In the genomic region with DNA sequence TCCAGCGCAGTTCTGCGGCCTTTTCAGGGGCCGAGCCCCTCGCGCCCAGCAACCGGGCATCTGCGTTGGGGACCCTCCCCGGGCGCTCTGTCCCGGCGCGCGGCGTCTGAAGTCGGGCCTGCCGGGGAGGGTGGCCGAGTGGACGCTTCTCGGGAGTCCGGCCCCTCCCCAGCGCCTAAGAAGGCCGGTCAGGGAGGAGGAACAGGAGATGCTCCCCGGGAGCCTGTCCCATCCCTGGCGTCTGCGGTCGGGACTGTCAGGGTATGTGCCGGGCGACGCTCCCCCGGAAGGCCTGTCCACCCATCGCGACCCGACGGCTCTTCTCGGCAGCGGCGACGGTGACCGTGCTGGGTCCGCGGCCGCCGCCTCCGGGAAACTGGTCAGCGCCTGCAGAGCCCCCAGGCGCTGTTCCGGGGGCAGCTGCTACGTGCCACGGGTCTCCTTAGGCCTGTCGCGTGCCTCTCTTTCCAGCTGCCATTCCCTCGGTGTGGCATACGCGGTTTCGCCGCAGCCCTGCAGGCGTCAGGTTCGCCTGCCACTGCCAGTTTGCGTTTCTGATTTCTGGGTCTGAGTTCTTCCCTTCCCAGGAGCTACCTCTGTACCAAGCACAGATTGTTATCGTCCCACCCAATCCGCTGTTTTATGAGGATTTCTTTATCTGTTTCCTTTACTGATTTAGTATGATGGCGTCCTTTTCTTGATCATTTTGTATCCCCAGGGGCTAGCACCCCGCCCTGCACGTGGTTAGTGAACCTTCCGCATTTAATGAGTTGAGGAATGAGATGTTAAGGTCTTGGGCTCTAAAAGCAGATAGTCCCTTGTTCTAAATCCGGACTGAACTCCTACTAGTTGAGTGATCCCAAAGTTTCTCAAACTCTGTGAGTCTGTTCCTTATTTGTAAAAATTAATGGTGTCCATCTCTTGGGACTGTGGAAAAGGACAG, we compare ENCODE assay signal across 1 cellular context.
TF ChIP-seq lines count a peak whose summit lies in the region.

No MANE protein-coding gene starts in this region.

TF ChIP-seq in HepG2, 621 proteins besides CTCF, POLR2A, EP300 and RAD21 (continued from another document and continues in another):
- TF ChIP-seq, protein P1, sequence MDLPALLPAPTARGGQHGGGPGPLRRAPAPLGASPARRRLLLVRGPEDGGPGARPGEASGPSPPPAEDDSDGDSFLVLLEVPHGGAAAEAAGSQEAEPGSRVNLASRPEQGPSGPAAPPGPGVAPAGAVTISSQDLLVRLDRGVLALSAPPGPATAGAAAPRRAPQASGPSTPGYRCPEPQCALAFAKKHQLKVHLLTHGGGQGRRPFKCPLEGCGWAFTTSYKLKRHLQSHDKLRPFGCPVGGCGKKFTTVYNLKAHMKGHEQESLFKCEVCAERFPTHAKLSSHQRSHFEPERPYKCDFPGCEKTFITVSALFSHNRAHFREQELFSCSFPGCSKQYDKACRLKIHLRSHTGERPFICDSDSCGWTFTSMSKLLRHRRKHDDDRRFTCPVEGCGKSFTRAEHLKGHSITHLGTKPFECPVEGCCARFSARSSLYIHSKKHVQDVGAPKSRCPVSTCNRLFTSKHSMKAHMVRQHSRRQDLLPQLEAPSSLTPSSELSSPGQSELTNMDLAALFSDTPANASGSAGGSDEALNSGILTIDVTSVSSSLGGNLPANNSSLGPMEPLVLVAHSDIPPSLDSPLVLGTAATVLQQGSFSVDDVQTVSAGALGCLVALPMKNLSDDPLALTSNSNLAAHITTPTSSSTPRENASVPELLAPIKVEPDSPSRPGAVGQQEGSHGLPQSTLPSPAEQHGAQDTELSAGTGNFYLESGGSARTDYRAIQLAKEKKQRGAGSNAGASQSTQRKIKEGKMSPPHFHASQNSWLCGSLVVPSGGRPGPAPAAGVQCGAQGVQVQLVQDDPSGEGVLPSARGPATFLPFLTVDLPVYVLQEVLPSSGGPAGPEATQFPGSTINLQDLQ (CRISPR knock-in tag; IDR thresholded peaks at IDR 0.05), result no peak
- TF ChIP-seq ZNF557 (CRISPR knock-in tag; IDR thresholded peaks at IDR 0.05), result no peak
- no peak; the same call in 1 of the 2 replicates for TF ChIP-seq REPIN1 (CRISPR knock-in tag; IDR thresholded peaks at IDR 0.05; ENCODE audit: borderline replicate concordance, low read depth)
- TF ChIP-seq HIVEP1 (CRISPR knock-in tag; IDR thresholded peaks at IDR 0.05), result peak; percentile 32; the same call in 1 of the 2 replicates
- TF ChIP-seq ZNF230 (CRISPR knock-in tag; IDR thresholded peaks at IDR 0.05), result no peak
- TF ChIP-seq SP140L (CRISPR knock-in tag; IDR thresholded peaks at IDR 0.05; ENCODE audit: borderline replicate concordance), result no peak
- TF ChIP-seq, protein P2, sequence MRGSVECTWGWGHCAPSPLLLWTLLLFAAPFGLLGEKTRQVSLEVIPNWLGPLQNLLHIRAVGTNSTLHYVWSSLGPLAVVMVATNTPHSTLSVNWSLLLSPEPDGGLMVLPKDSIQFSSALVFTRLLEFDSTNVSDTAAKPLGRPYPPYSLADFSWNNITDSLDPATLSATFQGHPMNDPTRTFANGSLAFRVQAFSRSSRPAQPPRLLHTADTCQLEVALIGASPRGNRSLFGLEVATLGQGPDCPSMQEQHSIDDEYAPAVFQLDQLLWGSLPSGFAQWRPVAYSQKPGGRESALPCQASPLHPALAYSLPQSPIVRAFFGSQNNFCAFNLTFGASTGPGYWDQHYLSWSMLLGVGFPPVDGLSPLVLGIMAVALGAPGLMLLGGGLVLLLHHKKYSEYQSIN (CRISPR knock-in tag; IDR thresholded peaks at IDR 0.05; ENCODE audit: borderline replicate concordance), result no peak
- TF ChIP-seq, protein P3, sequence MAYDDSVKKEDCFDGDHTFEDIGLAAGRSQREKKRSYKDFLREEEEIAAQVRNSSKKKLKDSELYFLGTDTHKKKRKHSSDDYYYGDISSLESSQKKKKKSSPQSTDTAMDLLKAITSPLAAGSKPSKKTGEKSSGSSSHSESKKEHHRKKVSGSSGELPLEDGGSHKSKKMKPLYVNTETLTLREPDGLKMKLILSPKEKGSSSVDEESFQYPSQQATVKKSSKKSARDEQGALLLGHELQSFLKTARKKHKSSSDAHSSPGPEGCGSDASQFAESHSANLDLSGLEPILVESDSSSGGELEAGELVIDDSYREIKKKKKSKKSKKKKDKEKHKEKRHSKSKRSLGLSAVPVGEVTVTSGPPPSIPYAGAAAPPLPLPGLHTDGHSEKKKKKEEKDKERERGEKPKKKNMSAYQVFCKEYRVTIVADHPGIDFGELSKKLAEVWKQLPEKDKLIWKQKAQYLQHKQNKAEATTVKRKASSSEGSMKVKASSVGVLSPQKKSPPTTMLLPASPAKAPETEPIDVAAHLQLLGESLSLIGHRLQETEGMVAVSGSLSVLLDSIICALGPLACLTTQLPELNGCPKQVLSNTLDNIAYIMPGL (CRISPR knock-in tag; IDR thresholded peaks at IDR 0.05; ENCODE audit: borderline replicate concordance in 1 of 2, low read depth in 1 of 2), result peak; percentile 23 to 82; a peak in 2 of 4 replicates
- TF ChIP-seq, protein P4, sequence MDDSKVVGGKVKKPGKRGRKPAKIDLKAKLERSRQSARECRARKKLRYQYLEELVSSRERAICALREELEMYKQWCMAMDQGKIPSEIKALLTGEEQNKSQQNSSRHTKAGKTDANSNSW (CRISPR knock-in tag; IDR thresholded peaks at IDR 0.05; ENCODE audit: borderline replicate concordance), result no peak
- TF ChIP-seq, protein P5, sequence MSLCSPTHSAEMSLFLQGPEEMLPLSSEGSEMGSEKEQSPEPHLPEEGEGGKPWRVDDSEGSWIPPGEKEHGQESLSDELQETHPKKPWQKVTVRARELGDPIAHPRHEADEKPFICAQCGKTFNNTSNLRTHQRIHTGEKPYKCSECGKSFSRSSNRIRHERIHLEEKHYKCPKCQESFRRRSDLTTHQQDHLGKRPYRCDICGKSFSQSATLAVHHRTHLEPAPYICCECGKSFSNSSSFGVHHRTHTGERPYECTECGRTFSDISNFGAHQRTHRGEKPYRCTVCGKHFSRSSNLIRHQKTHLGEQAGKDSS (CRISPR knock-in tag; IDR thresholded peaks at IDR 0.05; ENCODE audit: borderline replicate concordance, low read depth), result no peak
- TF ChIP-seq, protein P6, sequence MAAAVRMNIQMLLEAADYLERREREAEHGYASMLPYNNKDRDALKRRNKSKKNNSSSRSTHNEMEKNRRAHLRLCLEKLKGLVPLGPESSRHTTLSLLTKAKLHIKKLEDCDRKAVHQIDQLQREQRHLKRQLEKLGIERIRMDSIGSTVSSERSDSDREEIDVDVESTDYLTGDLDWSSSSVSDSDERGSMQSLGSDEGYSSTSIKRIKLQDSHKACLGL (CRISPR knock-in tag; IDR thresholded peaks at IDR 0.05), result peak; percentile 69; the same call in 1 of the 2 replicates
- TF ChIP-seq ZBTB20 (CRISPR knock-in tag; IDR thresholded peaks at IDR 0.05; ENCODE audit: borderline replicate concordance, low read depth), result peak; percentile 74; the same call in 1 of the 2 replicates
- TF ChIP-seq MTF1 (CRISPR knock-in tag; IDR thresholded peaks at IDR 0.05), result no peak
- no peak for TF ChIP-seq IKZF1 (IDR thresholded peaks at IDR 0.05)
- peak; percentile 70 for TF ChIP-seq ZNF430 (CRISPR knock-in tag; IDR thresholded peaks at IDR 0.05)
- 0 out of 2 replicates have a peak, but pooled peaks have one; percentile 22 for TF ChIP-seq CBFB (CRISPR knock-in tag; IDR thresholded peaks at IDR 0.05)
- no peak for TF ChIP-seq PHF21A (CRISPR knock-in tag; IDR thresholded peaks at IDR 0.05)
- TF ChIP-seq ZNF572 (CRISPR knock-in tag; IDR thresholded peaks at IDR 0.05), result no peak
- TF ChIP-seq MLLT10 (CRISPR knock-in tag; IDR thresholded peaks at IDR 0.05), result no peak
- TF ChIP-seq, protein P7, sequence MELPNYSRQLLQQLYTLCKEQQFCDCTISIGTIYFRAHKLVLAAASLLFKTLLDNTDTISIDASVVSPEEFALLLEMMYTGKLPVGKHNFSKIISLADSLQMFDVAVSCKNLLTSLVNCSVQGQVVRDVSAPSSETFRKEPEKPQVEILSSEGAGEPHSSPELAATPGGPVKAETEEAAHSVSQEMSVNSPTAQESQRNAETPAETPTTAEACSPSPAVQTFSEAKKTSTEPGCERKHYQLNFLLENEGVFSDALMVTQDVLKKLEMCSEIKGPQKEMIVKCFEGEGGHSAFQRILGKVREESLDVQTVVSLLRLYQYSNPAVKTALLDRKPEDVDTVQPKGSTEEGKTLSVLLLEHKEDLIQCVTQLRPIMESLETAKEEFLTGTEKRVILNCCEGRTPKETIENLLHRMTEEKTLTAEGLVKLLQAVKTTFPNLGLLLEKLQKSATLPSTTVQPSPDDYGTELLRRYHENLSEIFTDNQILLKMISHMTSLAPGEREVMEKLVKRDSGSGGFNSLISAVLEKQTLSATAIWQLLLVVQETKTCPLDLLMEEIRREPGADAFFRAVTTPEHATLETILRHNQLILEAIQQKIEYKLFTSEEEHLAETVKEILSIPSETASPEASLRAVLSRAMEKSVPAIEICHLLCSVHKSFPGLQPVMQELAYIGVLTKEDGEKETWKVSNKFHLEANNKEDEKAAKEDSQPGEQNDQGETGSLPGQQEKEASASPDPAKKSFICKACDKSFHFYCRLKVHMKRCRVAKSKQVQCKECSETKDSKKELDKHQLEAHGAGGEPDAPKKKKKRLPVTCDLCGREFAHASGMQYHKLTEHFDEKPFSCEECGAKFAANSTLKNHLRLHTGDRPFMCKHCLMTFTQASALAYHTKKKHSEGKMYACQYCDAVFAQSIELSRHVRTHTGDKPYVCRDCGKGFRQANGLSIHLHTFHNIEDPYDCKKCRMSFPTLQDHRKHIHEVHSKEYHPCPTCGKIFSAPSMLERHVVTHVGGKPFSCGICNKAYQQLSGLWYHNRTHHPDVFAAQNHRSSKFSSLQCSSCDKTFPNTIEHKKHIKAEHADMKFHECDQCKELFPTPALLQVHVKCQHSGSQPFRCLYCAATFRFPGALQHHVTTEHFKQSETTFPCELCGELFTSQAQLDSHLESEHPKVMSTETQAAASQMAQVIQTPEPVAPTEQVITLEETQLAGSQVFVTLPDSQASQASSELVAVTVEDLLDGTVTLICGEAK (IDR thresholded peaks at IDR 0.05), result no peak
- TF ChIP-seq, protein P7 (CRISPR knock-in tag; IDR thresholded peaks at IDR 0.05), result 0 out of 2 replicates have a peak, but pooled peaks have one; percentile 30
- TF ChIP-seq NFATC3 (CRISPR knock-in tag; IDR thresholded peaks at IDR 0.05), result no peak
- TF ChIP-seq ZSCAN9 (CRISPR knock-in tag; IDR thresholded peaks at IDR 0.05; ENCODE audit: borderline replicate concordance), result no peak
- no peak for TF ChIP-seq ZNF720 (CRISPR knock-in tag; IDR thresholded peaks at IDR 0.05)
- no peak for TF ChIP-seq POLR2AphosphoS2 (IDR thresholded peaks at IDR 0.05; ENCODE audit: low read depth, low read length)
- TF ChIP-seq GTF3A (CRISPR knock-in tag; conservative IDR thresholded peaks at IDR 0.05), result no peak
- TF ChIP-seq, protein P8, sequence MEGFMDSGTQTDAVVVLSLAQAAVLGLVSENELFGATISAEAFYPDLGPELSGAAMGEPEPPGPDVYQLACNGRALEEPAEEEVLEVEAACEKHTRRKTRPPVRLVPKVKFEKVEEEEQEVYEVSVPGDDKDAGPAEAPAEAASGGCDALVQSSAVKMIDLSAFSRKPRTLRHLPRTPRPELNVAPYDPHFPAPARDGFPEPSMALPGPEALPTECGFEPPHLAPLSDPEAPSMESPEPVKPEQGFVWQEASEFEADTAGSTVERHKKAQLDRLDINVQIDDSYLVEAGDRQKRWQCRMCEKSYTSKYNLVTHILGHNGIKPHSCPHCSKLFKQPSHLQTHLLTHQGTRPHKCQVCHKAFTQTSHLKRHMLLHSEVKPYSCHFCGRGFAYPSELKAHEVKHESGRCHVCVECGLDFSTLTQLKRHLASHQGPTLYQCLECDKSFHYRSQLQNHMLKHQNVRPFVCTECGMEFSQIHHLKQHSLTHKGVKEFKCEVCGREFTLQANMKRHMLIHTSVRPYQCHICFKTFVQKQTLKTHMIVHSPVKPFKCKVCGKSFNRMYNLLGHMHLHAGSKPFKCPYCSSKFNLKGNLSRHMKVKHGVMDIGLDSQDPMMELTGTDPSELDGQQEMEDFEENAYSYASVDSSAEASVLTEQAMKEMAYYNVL (CRISPR knock-in tag; IDR thresholded peaks at IDR 0.05; ENCODE audit: borderline replicate concordance), result 0 out of 2 replicates have a peak, but pooled peaks have one; percentile 12
- TF ChIP-seq, protein P9, sequence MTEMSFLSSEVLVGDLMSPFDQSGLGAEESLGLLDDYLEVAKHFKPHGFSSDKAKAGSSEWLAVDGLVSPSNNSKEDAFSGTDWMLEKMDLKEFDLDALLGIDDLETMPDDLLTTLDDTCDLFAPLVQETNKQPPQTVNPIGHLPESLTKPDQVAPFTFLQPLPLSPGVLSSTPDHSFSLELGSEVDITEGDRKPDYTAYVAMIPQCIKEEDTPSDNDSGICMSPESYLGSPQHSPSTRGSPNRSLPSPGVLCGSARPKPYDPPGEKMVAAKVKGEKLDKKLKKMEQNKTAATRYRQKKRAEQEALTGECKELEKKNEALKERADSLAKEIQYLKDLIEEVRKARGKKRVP (CRISPR knock-in tag; IDR thresholded peaks at IDR 0.05), result no peak; a peak in 1 of 4 replicates
- TF ChIP-seq ELF1 (CRISPR knock-in tag; IDR thresholded peaks at IDR 0.05), result peak; percentile 48; the same call in 1 of the 2 replicates
- TF ChIP-seq AGO2 (optimal IDR thresholded peaks at IDR 0.05; ENCODE audit: low read depth, low read length), result peak; percentile 56
- TF ChIP-seq HNF4G (IDR thresholded peaks at IDR 0.05; ENCODE audit: borderline replicate concordance, low read depth, low read length), result no peak
- no peak for TF ChIP-seq HNF4G (CRISPR knock-in tag; IDR thresholded peaks at IDR 0.05; ENCODE audit: borderline replicate concordance, low read depth)
- TF ChIP-seq ZNF292 (CRISPR knock-in tag; IDR thresholded peaks at IDR 0.05; ENCODE audit: borderline replicate concordance, low read depth), result peak; percentile 89
- TF ChIP-seq FOXM1 (CRISPR knock-in tag; IDR thresholded peaks at IDR 0.05), result no peak
- no peak for TF ChIP-seq NAIF1 (CRISPR knock-in tag; IDR thresholded peaks at IDR 0.05; ENCODE audit: borderline replicate concordance)
- no peak for TF ChIP-seq ZSCAN22 (CRISPR knock-in tag; IDR thresholded peaks at IDR 0.05)
- TF ChIP-seq RNF2 (conservative IDR thresholded peaks at IDR 0.05; ENCODE audit: low read depth), result no peak
- no peak for TF ChIP-seq NFYC (CRISPR knock-in tag; IDR thresholded peaks at IDR 0.05)
